Comparison of ENCODE assay signal across 8 cellular contexts in genomic region chr2:215435809-215436704, GRCh38. TPM values are rescaled to one million over a fixed set of nuclear protein-coding genes. Genes with fewer than 3 reads are reported as not detected.
DNase-seq lines count a peak whose midpoint lies in the region; ATAC-seq and TF ChIP-seq lines count a peak whose summit lies in the region.

Gene FN1 (minus strand): TSS chr2:215436068. CDS start chr2:215435802, 266 bp downstream.

- in situ Hi-C loops in GM13977 (cut with MboI; ENCODE audit: low pct_unique_long_range_greater_than_20kb, low sequenced_read_pairs, unreplicated experiment) (no loop called here), G401 (cut with HindIII; ENCODE audit: low sequenced_read_pairs) (no loop called here)

- H3K4me3 Mint-ChIP-seq in activated CD8-positive, alpha-beta T cell treated with anti-CD3 and anti-CD28 coated beads for 36 hours: peak within 1 kb of the TSS; percentile 75

- peak within 1 kb of the TSS; percentile 84 to 88 (median 84) for H3K27ac ChIP-seq in right lobe of liver

- H3K27me3 ChIP-seq in right lobe of liver: no peaks in the 10 kb centered on the region

- H3K4me3 ChIP-seq in right lobe of liver: peak within 1 kb of the TSS; percentile 65 to 70 (median 68)

- H3K36me3 Mint-ChIP-seq in activated CD8-positive, alpha-beta T cell treated with anti-CD3 and anti-CD28 coated beads for 36 hours (ENCODE audit: low read depth): no peaks in the 10 kb centered on the region

- WGBS in right lobe of liver (ENCODE audit: insufficient coverage, low coverage, low lambda C conversion rate, missing lambda C conversion rate): 0% methylated on average over 17 of the region's 59 CpGs

- no peak for TF ChIP-seq CTCF in GM13977 (IDR thresholded peaks at IDR 0.05; ENCODE audit: extremely low read depth, insufficient read depth, missing control alignments)
- no peak for TF ChIP-seq CTCF in activated CD8-positive, alpha-beta T cell treated with anti-CD3 and anti-CD28 coated beads for 36 hours (IDR thresholded peaks at IDR 0.05)
- TF ChIP-seq CTCF in right lobe of liver (IDR thresholded peaks at IDR 0.05): no peak

- POLR2A ChIA-PET in activated CD8-positive, alpha-beta T cell treated with anti-CD3 and anti-CD28 coated beads for 36 hours (lab: Charles Lee): no interaction called here

- H3K36me3 ChIP-seq in right lobe of liver: peaks cover 0 to 17% (median 0%) of the 10 kb centered on the region in 4 donors

- peak; percentile 84 for DNase-seq in GM13977 (ENCODE audit: low spot score)
- peak; percentile 80 for DNase-seq in NCI-H2171 (lab: John Stamatoyannopoulos, UW)
- peak; percentile 76 for DNase-seq in activated CD8-positive, alpha-beta T cell treated with anti-CD3 and anti-CD28 coated beads for 36 hours
- peak; percentile 28 for DNase-seq in effector CD4-positive, alpha-beta T cell
- peak; percentile 92 to 95 (median 95) for DNase-seq in right lobe of liver
- peak; percentile 58 to 61 for DNase-seq in stimulated activated CD4-positive, alpha-beta T cell treated with anti-CD3 and anti-CD28 coated beads, Interleukin-4, amount 100 ng/mL, for 4 hours
- DNase-seq in G401 (ENCODE audit: low spot score): no peak

- intact Hi-C loops in activated CD8-positive, alpha-beta T cell treated with anti-CD3 and anti-CD28 coated beads for 36 hours (cut with micrococcal nuclease): no loop called here
- intact Hi-C loops in right lobe of liver (cut with DNase I): no loop called here

- peaks cover 0 to 23% (median 3%) of the 10 kb centered on the region in 4 donors for H3K4me1 ChIP-seq in right lobe of liver

- ATAC-seq in HG02623 (IDR thresholded peaks at IDR 0.05; ENCODE audit: unreplicated experiment): peak; percentile 80
- peak; percentile 80 for ATAC-seq in activated CD8-positive, alpha-beta T cell treated with anti-CD3 and anti-CD28 coated beads for 36 hours
- peak; percentile 80 to 94 (median 85) for ATAC-seq in right lobe of liver

- H3K27me3 Mint-ChIP-seq in activated CD8-positive, alpha-beta T cell treated with anti-CD3 and anti-CD28 coated beads for 36 hours: peaks cover 55% of the 10 kb centered on the region

- no peaks in the 10 kb centered on the region for H3K9me3 ChIP-seq in right lobe of liver

- CTCF ChIA-PET in activated CD8-positive, alpha-beta T cell treated with anti-CD3 and anti-CD28 coated beads for 36 hours (lab: Charles Lee): interaction anchor here (1.2 kb wide), 1 partner anchor 15 kb away, joined by 4 read pairs; no protein-coding TSS in a partner anchor

- peak; percentile 80 for TF ChIP-seq POLR2A in right lobe of liver (IDR thresholded peaks at IDR 0.05)

- H3K4me1 Mint-ChIP-seq in activated CD8-positive, alpha-beta T cell treated with anti-CD3 and anti-CD28 coated beads for 36 hours (ENCODE audit: low read depth): peaks cover 16% of the 10 kb centered on the region

- H3K9me3 Mint-ChIP-seq in activated CD8-positive, alpha-beta T cell treated with anti-CD3 and anti-CD28 coated beads for 36 hours: no peaks in the 10 kb centered on the region

- no peak within 1 kb of the TSS for H3K27ac Mint-ChIP-seq in activated CD8-positive, alpha-beta T cell treated with anti-CD3 and anti-CD28 coated beads for 36 hours

RNA-seq across cellular contexts. Expression of gene FN1, which starts in this region (rescaled TPM):
- under 1 TPM in 1 of 2 experiments, not detected in 1; 0.11 TPM for total RNA-seq in activated CD8-positive, alpha-beta T cell treated with anti-CD3 and anti-CD28 coated beads for 36 hours
- 1,000 to 10,000 TPM in 5 of 6 experiments, 100 to 1,000 TPM in 1; 938 to 2,279 (median 1,324) TPM for total RNA-seq in right lobe of liver
- 0.27 and 0.86 TPM in 2 replicates for total RNA-seq in G401 (2014; rRNA removed; shearing (Covaris generic))

Comparison
In these comparisons a context has a peak if more than half of its experiments do, and no peak if none do; other contexts are left out.
1. RNA of gene FN1 (total RNA-seq): 938 to 2,279 TPM in right lobe of liver; 0.27 to 0.86 TPM in G401 and 0.11 TPM in activated CD8-positive, alpha-beta T cell treated with anti-CD3 and anti-CD28 coated beads for 36 hours; every median in the first group is over 100 times any median in the second.
2. Peak in DNase-seq and ATAC-seq in activated CD8-positive, alpha-beta T cell treated with anti-CD3 and anti-CD28 coated beads for 36 hours; RNA of the gene not detected or under 1 TPM.
3. Peak in every context shown above with its lines, with median percentiles within 50 percentile points of each other: ATAC-seq.